Comparison of ENCODE assay signal across 20 cellular contexts in genomic region chr7:85567983-85568382, GRCh38.
A peak's percentile ranks its signal among the peaks of the same experiment; 100 is the strongest.
DNase-seq lines count a peak whose midpoint lies in the region; ATAC-seq lines count a peak whose summit lies in the region.
"Had no signal": no experiment of that assay in that cellular context is flagged by ENCODE, and none has a peak within 500 bp of the region (broad histone marks: within the 10 kb centered on the region; RNA-seq: fewer than 3 reads in every experiment).

No MANE protein-coding gene starts in this region.

- ATAC-seq in GM18499 (IDR thresholded peaks at IDR 0.05; ENCODE audit: insufficient read depth, unreplicated experiment): peak; percentile 70
- ATAC-seq in GM21360 (IDR thresholded peaks at IDR 0.05; ENCODE audit: unreplicated experiment): peak; percentile 67
- peak; percentile 61 for ATAC-seq in HG03342 (IDR thresholded peaks at IDR 0.05; ENCODE audit: unreplicated experiment)
- no peak for ATAC-seq in HG03521 (IDR thresholded peaks at IDR 0.05; ENCODE audit: unreplicated experiment)
- ATAC-seq: K562, sciatic nerve had no signal

- peak; percentile 12 for DNase-seq in RPMI8226
- DNase-seq in GOT3 (lab: John Stamatoyannopoulos, UW): no peak
- no peak for DNase-seq in SIG-M5 treated with dmso at 0.1 percent for 504 hours (lab: John Stamatoyannopoulos, UW; ENCODE audit: unreplicated experiment)
- no peak for DNase-seq in NCI-H187 (lab: John Stamatoyannopoulos, UW)
- DNase-seq: activated CD4-positive, alpha-beta T cell treated with anti-CD3 and anti-CD28 coated beads for 4 hours; activated CD8-positive, alpha-beta memory T cell treated with anti-CD3 and anti-CD28 coated beads, Interleukin-2, amount 50 U/mL, for 48 hours; aorta; CD4-positive, alpha-beta memory T cell; DMS79 treated with DMSO at 0.1 percent for 48 hours; foreskin fibroblast; midbrain; NCI-H1417 treated with DMSO at 0.1 percent for 48 hours; NCI-H345; OCI-M1 had no signal
